Comparison of ENCODE assay signal across 15 cellular contexts in the genomic region with DNA sequence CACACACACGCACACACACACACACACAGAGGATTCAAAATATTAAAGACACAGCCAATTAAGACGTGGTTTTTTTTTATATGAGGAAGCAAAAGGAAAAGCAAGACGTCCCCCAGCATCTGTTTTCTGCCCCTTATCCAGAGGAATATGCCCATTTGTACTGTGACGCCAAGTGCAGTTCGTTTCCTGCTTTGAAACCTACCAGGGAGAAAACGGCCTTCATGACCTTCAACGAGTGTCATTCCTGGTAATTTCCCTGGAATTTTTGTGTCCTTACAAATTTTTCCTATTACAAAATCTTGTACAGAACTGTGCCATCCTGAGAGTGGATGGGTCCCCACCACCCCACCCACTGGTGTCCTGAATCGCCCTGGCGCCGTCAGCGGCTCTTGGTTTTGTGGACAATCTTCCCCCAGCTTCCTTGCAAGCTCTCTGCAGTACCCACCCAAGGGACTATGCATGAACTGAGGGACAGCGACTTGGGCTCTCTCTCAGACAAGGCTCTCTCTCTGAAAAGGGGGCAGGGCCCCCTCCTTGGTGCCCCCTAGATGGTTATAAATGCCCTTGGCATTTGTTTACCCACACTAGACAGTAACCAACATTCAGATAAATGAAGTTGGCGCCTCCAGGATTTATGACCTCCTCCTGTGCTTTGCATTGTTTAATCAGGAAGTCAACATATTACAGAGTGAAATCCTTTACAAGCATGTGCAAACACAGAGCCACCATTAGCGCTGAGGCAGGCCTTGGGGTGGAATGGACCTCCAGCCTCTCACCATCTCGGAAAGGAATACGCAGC.
A peak's percentile ranks its signal among the peaks of the same experiment; 100 is the strongest.
DNase-seq lines count a peak whose midpoint lies in the region; ATAC-seq and TF ChIP-seq lines count a peak whose summit lies in the region.
"Had no signal": no experiment of that assay in that cellular context is flagged by ENCODE, and none has a peak within 500 bp of the region (broad histone marks: within the 10 kb centered on the region; RNA-seq: fewer than 3 reads in every experiment).

No MANE protein-coding gene starts in this region.

- peaks cover 3% of the 10 kb centered on the region for H3K36me3 Mint-ChIP-seq in neural crest cell (ENCODE audit: low read depth)
- H3K36me3 Mint-ChIP-seq: activated naive CD4-positive, alpha-beta T cell treated with anti-CD3 and anti-CD28 coated beads, Interleukin-2, amount 50 U/mL, for 72 hours; memory B cell had no signal

- H3K9me3 Mint-ChIP-seq in neural crest cell = no peaks in the 10 kb centered on the region

- no peaks in the 10 kb centered on the region for H3K27me3 Mint-ChIP-seq in neural crest cell (ENCODE audit: low read depth)

- peak overlapping the region; percentile 41 for H3K9ac ChIP-seq in SK-N-MC (ENCODE audit: insufficient read length)

- DNase-seq in COLO668 (lab: John Stamatoyannopoulos, UW; ENCODE audit: unreplicated experiment) (peak; percentile 69), NCI-H1105 (lab: John Stamatoyannopoulos, UW) (peak; percentile 84), SK-N-MC (ENCODE audit: low read depth, low spot score) (no peak), neural crest cell (ENCODE audit: low read depth, low spot score) (no peak), EL (no peak), ureter (ENCODE audit: low spot score) (no peak)
- DNase-seq in activated CD4-positive, alpha-beta T cell treated with anti-CD3 and anti-CD28 coated beads for 48 hours = no peak
- DNase-seq: AML-193, caudate nucleus, hippocampal formation had no signal

- H3K36me3 ChIP-seq in SK-N-MC (ENCODE audit: insufficient read depth, low read length) = no peaks in the 10 kb centered on the region

- ATAC-seq in GM21423 (IDR thresholded peaks at IDR 0.05; ENCODE audit: unreplicated experiment) = no peak
- ATAC-seq: activated naive CD4-positive, alpha-beta T cell treated with anti-CD3 and anti-CD28 coated beads, Interleukin-2, amount 50 U/mL, for 72 hours; GM12878 had no signal

- peak overlapping the region; percentile 59 for H3K27ac Mint-ChIP-seq in neural crest cell (ENCODE audit: unreplicated experiment)
- H3K27ac Mint-ChIP-seq: memory B cell had no signal

- H3K27ac ChIP-seq in SK-N-MC = peak overlapping the region; percentile 97
- H3K27ac ChIP-seq: epithelial cell of prostate had no signal

- no peaks in the 10 kb centered on the region for H3K9me3 ChIP-seq in SK-N-MC (ENCODE audit: low read depth, low read length)

- peak overlapping the region; percentile 38 for H3K4me3 ChIP-seq in SK-N-MC
- H3K4me3 ChIP-seq: GM12878 had no signal

- no peak overlapping the region for H3K4me3 Mint-ChIP-seq in neural crest cell
- H3K4me3 Mint-ChIP-seq: memory B cell had no signal

- peaks cover 18% of the 10 kb centered on the region for H3K4me1 Mint-ChIP-seq in neural crest cell

- TF ChIP-seq CTCF in neural crest cell (conservative IDR thresholded peaks at IDR 0.05) = no peak

Comparison
In these comparisons a context has a peak if more than half of its experiments do, and no peak if none do; other contexts are left out.
1. DNase-seq: peak in COLO668 (single experiment) and NCI-H1105 (single experiment); none in SK-N-MC (single experiment), neural crest cell (single experiment), EL (single experiment), ureter (single experiment) and activated CD4-positive, alpha-beta T cell treated with anti-CD3 and anti-CD28 coated beads for 48 hours (single experiment).